Comparison of ENCODE assay signal across 1 cellular context in the genomic region with DNA sequence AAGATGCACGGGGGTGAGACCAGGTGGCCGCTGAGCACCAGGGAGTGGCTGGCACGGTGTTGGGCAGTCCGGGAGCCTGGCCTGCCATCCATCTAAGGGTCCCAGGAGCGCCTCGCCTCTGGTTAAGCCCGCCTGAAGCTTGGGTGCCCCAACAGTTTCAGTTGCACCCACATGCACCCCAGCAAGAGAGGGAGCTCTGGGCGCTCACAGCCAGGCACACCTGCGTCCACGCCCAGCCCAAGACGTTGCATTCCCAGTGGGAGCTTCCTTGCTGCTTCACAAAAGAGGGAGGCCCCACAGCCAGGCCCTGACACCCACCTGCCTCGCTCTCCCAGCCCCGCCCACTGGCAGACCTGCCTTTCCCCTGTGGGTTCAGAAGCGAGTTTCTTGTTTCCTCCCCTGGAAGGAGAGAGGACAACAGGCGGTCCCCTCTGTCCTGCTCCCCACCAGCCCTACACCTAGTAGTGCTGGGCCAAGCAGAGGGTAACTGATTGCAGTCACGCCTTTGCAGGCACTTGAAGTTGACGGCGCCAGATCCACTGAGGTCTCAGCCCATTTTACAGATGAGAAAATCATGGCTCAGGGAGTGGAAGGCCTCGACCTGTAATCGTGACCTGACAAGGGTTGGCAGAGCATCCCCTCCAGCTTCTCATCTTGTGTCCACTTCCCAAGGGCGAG.
TF ChIP-seq lines count a peak whose summit lies in the region.

No MANE protein-coding gene starts in this region.

TF ChIP-seq in K562, 482 proteins besides CTCF, POLR2A, EP300 and RAD21:
- TF ChIP-seq SIN3B (IDR thresholded peaks at IDR 0.05; ENCODE audit: low read depth) = no peak
- TF ChIP-seq HEY1 (CRISPR knock-in tag; IDR thresholded peaks at IDR 0.05; ENCODE audit: borderline replicate concordance) = no peak
- no peak for TF ChIP-seq BDP1 (IDR thresholded peaks at IDR 0.05; ENCODE audit: insufficient read depth, insufficient read length)
- 0 out of 2 replicates have a peak, but pooled peaks have one; percentile 22 for TF ChIP-seq BCOR (IDR thresholded peaks at IDR 0.05)
